Comparison of ENCODE assay signal across 36 cellular contexts in the genomic region with DNA sequence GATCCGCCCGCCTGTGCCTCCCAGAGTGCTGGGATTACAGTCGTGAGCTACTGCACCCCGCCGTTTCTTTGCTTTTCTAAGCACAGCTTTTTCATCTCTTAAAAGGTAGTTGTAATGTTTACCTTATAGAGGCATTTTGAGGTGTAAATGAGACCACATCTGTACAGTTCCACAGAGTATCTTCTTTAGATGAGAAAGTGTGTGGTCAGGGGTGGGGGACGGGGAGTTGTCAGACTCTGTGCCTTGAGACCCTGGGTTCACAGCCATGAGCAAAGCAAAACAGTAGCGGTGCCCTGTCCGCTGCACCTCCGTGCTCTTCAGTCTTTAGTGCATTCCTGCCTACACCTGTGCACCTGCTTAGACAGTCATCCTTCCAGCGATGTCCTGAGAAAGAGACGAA.
"Had no signal": no experiment of that assay in that cellular context is flagged by ENCODE, and none has a peak within 500 bp of the region (broad histone marks: within the 10 kb centered on the region; RNA-seq: fewer than 3 reads in every experiment).

No MANE protein-coding gene starts in this region.

- H3K27ac Mint-ChIP-seq: activated B cell treated with CpG ODN at 0.5 μM for 24 hours; activated CD4-positive, alpha-beta memory T cell treated with anti-CD3 and anti-CD28 coated beads for 36 hours; activated CD4-positive, alpha-beta T cell treated with anti-CD3 and anti-CD28 coated beads, Interleukin-2, amount 10 ng/mL, durations not matched to agents 24 days and 14 days; activated CD8-positive, alpha-beta T cell treated with anti-CD3 and anti-CD28 coated beads for 36 hours; activated naive CD4-positive, alpha-beta T cell treated with anti-CD3 and anti-CD28 coated beads for 36 hours; activated naive CD4-positive, alpha-beta T cell treated with anti-CD3 and anti-CD28 coated beads, Interleukin-2, amount 50 U/mL, for 24 hours; activated naive CD8-positive, alpha-beta T cell treated with anti-CD3 and anti-CD28 coated beads for 36 hours; activated T-cell treated with anti-CD3 and anti-CD28 coated beads, Interleukin-2, amount 50 U/mL, for 72 hours; activated T-helper 1 cell treated with anti-CD3 and anti-CD28 coated beads, Interleukin-12 subunit alpha, Interleukin-12 subunit beta, Interleukin-2, Interleukin-4 antibody, amounts not matched to agents 30 ng/mL and 10 ng/mL and 1 ng/mL, durations not matched to agents 14 hours and 24 hours and 36 hours; activated T-helper 17 cell treated with anti-CD3 and anti-CD28 coated beads, Interleukin-2, amount 50 U/mL, for 72 hours; T-helper 1 cell treated with Interleukin-12 subunit alpha and Interleukin-12 subunit beta and Interleukin-4 antibody, amounts not matched to agents 30 μg/mL and 1 μg/mL, for 36 hours; T-helper 2 cell treated with Interferon-gamma antibody and Interleukin-4, amounts not matched to agents 5 μg/mL and 100 μg/mL, for 36 hours had no signal

- H3K9me3 Mint-ChIP-seq: activated B cell treated with CpG ODN at 0.5 μM for 24 hours; activated CD4-positive, alpha-beta memory T cell treated with anti-CD3 and anti-CD28 coated beads for 36 hours; activated CD4-positive, alpha-beta T cell treated with anti-CD3 and anti-CD28 coated beads, Interleukin-2, amount 10 ng/mL, durations not matched to agents 24 days and 14 days; activated CD8-positive, alpha-beta T cell treated with anti-CD3 and anti-CD28 coated beads for 36 hours; activated naive CD4-positive, alpha-beta T cell treated with anti-CD3 and anti-CD28 coated beads for 36 hours; activated naive CD4-positive, alpha-beta T cell treated with anti-CD3 and anti-CD28 coated beads, Interleukin-2, amount 50 U/mL, for 24 hours; activated naive CD8-positive, alpha-beta T cell treated with anti-CD3 and anti-CD28 coated beads for 36 hours; activated T-cell treated with anti-CD3 and anti-CD28 coated beads, Interleukin-2, amount 50 U/mL, for 4 hours; activated T-cell treated with anti-CD3 and anti-CD28 coated beads, Interleukin-2, amount 50 U/mL, for 72 hours; activated T-helper 1 cell treated with anti-CD3 and anti-CD28 coated beads, Interleukin-12 subunit alpha, Interleukin-12 subunit beta, Interleukin-2, Interleukin-4 antibody, amounts not matched to agents 30 ng/mL and 10 ng/mL and 1 ng/mL, durations not matched to agents 14 hours and 24 hours and 36 hours; activated T-helper 17 cell treated with anti-CD3 and anti-CD28 coated beads, Interleukin-2, amount 50 U/mL, for 72 hours; T-helper 1 cell treated with Interleukin-12 subunit alpha and Interleukin-12 subunit beta and Interleukin-4 antibody, amounts not matched to agents 30 μg/mL and 1 μg/mL, for 36 hours; T-helper 2 cell treated with Interferon-gamma antibody and Interleukin-4, amounts not matched to agents 5 μg/mL and 100 μg/mL, for 36 hours had no signal

- H3K27me3 ChIP-seq: adrenal gland, body of pancreas, brain microvascular endothelial cell, breast epithelium had no signal

- H3K4me3 ChIP-seq: adrenal gland, body of pancreas, breast epithelium had no signal

- H3K36me3 ChIP-seq: adrenal gland, brain microvascular endothelial cell, breast epithelium had no signal

- H3K4me3 Mint-ChIP-seq: activated B cell treated with CpG ODN at 0.5 μM for 24 hours; activated CD4-positive, alpha-beta memory T cell treated with anti-CD3 and anti-CD28 coated beads for 36 hours; activated CD4-positive, alpha-beta T cell treated with anti-CD3 and anti-CD28 coated beads, Interleukin-2, amount 10 ng/mL, durations not matched to agents 24 days and 14 days; activated CD8-positive, alpha-beta T cell treated with anti-CD3 and anti-CD28 coated beads for 36 hours; activated naive CD4-positive, alpha-beta T cell treated with anti-CD3 and anti-CD28 coated beads for 36 hours; activated naive CD4-positive, alpha-beta T cell treated with anti-CD3 and anti-CD28 coated beads, Interleukin-2, amount 50 U/mL, for 24 hours; activated naive CD8-positive, alpha-beta T cell treated with anti-CD3 and anti-CD28 coated beads for 36 hours; activated T-cell treated with anti-CD3 and anti-CD28 coated beads, Interleukin-2, amount 50 U/mL, for 4 hours; activated T-cell treated with anti-CD3 and anti-CD28 coated beads, Interleukin-2, amount 50 U/mL, for 72 hours; activated T-helper 1 cell treated with anti-CD3 and anti-CD28 coated beads, Interleukin-12 subunit alpha, Interleukin-12 subunit beta, Interleukin-2, Interleukin-4 antibody, amounts not matched to agents 30 ng/mL and 10 ng/mL and 1 ng/mL, durations not matched to agents 14 hours and 24 hours and 36 hours; activated T-helper 17 cell treated with anti-CD3 and anti-CD28 coated beads, Interleukin-2, amount 50 U/mL, for 72 hours; T-helper 1 cell treated with Interleukin-12 subunit alpha and Interleukin-12 subunit beta and Interleukin-4 antibody, amounts not matched to agents 30 μg/mL and 1 μg/mL, for 36 hours; T-helper 2 cell treated with Interferon-gamma antibody and Interleukin-4, amounts not matched to agents 5 μg/mL and 100 μg/mL, for 36 hours had no signal

- FAIRE-seq: astrocyte, TTC549 had no signal

- H3K36me3 Mint-ChIP-seq: activated naive CD8-positive, alpha-beta T cell treated with anti-CD3 and anti-CD28 coated beads for 36 hours had no signal

- DNase-seq: activated B cell treated with CpG ODN at 0.5 μM for 24 hours; activated CD4-positive, alpha-beta memory T cell treated with anti-CD3 and anti-CD28 coated beads for 36 hours; activated CD4-positive, alpha-beta T cell treated with anti-CD3 and anti-CD28 coated beads for 4 hours; activated CD4-positive, alpha-beta T cell treated with anti-CD3 and anti-CD28 coated beads, Interleukin-2, amount 10 ng/mL, durations not matched to agents 24 days and 14 days; activated CD4-positive, alpha-beta T cell treated with anti-CD3 and anti-CD28 coated beads, Interleukin-2, amount 50 U/mL, for 1 hour; activated CD4-positive, alpha-beta T cell treated with anti-CD3 and anti-CD28 coated beads, Interleukin-2, amount 50 U/mL, for 4 hours; activated CD4-positive, CD25-positive, alpha-beta regulatory T cell treated with anti-CD3 and anti-CD28 coated beads, Interleukin-2, amount 50 U/mL, for 72 hours; activated CD8-positive, alpha-beta memory T cell treated with anti-CD3 and anti-CD28 coated beads, Interleukin-2, amount 50 U/mL, for 4 hours; activated CD8-positive, alpha-beta T cell treated with anti-CD3 and anti-CD28 coated beads for 36 hours; activated effector memory CD4-positive, alpha-beta T cell treated with anti-CD3 and anti-CD28 coated beads, Interleukin-2, amount 50 U/mL, for 16 hours; activated gamma-delta T cell treated with Interleukin-2 at 50 U/mL for 16 hours; activated naive CD4-positive, alpha-beta T cell; activated naive CD4-positive, alpha-beta T cell treated with anti-CD3 and anti-CD28 coated beads for 36 hours; activated naive CD8-positive, alpha-beta T cell treated with anti-CD3 and anti-CD28 coated beads for 36 hours; activated T-cell treated with anti-CD3 and anti-CD28 coated beads for 4 hours; activated T-cell treated with anti-CD3 and anti-CD28 coated beads, Interleukin-2, amount 50 U/mL, for 1 hour; activated T-cell treated with anti-CD3 and anti-CD28 coated beads, Interleukin-2, amount 50 U/mL, for 4 hours; activated T-cell treated with anti-CD3 and anti-CD28 coated beads, Interleukin-2, amount 50 U/mL, for 72 hours; adrenal gland; amniotic stem cell; aorta; body of pancreas; brain microvascular endothelial cell; central memory CD4-positive, alpha-beta T cell; T-helper 1 cell; T-helper 2 cell; T-helper 9 cell had no signal

- H3K27me3 Mint-ChIP-seq: activated B cell treated with CpG ODN at 0.5 μM for 24 hours; activated CD4-positive, alpha-beta memory T cell treated with anti-CD3 and anti-CD28 coated beads for 36 hours; activated CD4-positive, alpha-beta T cell treated with anti-CD3 and anti-CD28 coated beads, Interleukin-2, amount 10 ng/mL, durations not matched to agents 24 days and 14 days; activated CD8-positive, alpha-beta T cell treated with anti-CD3 and anti-CD28 coated beads for 36 hours; activated naive CD4-positive, alpha-beta T cell treated with anti-CD3 and anti-CD28 coated beads, Interleukin-2, amount 50 U/mL, for 24 hours; activated naive CD8-positive, alpha-beta T cell treated with anti-CD3 and anti-CD28 coated beads for 36 hours; activated T-helper 17 cell treated with anti-CD3 and anti-CD28 coated beads, Interleukin-2, amount 50 U/mL, for 72 hours had no signal

- H3K27ac ChIP-seq: adrenal gland, body of pancreas, brain microvascular endothelial cell, breast epithelium, VCaP had no signal

- H3K4me1 ChIP-seq: adrenal gland, body of pancreas, breast epithelium had no signal

- H3K9me3 ChIP-seq: body of pancreas, breast epithelium had no signal

- ATAC-seq: activated CD8-positive, alpha-beta T cell treated with anti-CD3 and anti-CD28 coated beads for 36 hours; activated T-cell treated with anti-CD3 and anti-CD28 coated beads, Interleukin-2, amount 50 U/mL, for 4 hours; activated T-cell treated with anti-CD3 and anti-CD28 coated beads, Interleukin-2, amount 50 U/mL, for 72 hours; activated T-helper 17 cell treated with anti-CD3 and anti-CD28 coated beads, Interleukin-2, amount 50 U/mL, for 72 hours; body of pancreas had no signal

- H3K4me1 Mint-ChIP-seq: activated B cell treated with CpG ODN at 0.5 μM for 24 hours; activated CD4-positive, alpha-beta T cell treated with anti-CD3 and anti-CD28 coated beads, Interleukin-2, amount 10 ng/mL, durations not matched to agents 24 days and 14 days; activated naive CD4-positive, alpha-beta T cell treated with anti-CD3 and anti-CD28 coated beads, Interleukin-2, amount 50 U/mL, for 24 hours; activated T-helper 17 cell treated with anti-CD3 and anti-CD28 coated beads, Interleukin-2, amount 50 U/mL, for 72 hours had no signal
